8 cellular contexts compared by ENCODE assay signal in the genomic region with DNA sequence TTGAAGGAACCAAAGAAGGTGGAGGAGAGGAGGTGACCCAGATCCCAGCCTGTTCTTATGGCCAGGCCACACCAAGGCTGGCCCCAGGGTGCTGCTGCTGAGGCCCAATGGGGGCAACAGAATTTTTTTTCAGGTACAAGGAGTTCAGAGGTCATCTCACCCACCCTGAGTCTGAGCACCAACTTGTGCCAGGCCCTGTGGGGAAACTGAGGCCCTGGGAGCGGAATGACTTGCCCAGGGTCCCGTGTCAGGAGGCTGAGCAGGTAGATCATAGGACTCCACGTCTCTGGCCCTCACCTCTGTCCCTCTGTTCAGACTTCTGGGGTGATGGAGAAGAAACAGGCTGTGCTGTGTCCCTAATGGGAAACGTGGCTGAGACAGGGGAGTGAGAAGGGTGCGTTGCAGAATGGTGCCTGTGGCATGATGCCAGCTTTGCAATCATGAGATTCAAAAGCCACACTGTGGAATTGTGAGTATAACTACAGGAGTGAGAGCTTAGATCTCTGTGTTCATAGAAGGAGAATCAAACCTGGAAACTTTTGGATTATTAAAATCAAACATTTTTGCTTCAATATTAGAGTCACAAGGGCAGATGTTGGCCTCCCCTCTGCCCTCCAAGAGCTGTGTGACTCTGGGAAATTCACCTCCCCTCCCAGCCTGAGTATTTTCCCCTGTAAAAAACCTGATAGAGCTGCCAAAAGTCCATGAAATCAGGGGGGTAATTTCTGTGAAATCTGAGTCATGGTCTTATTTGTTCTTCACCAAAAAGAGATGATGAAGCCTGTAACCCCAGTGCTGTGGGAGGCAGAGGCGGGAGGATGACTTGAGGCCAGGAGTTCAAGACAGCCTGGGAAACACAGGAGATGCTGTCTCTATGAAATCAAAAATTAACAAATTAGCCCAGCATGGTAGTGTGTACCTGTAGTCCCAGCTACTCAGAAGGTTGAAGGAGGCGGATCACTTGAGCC. TPM values are rescaled to one million over a fixed set of nuclear protein-coding genes. Genes with fewer than 3 reads are reported as not detected.
A peak's percentile ranks its signal among the peaks of the same experiment; 100 is the strongest.
DNase-seq lines count a peak whose midpoint lies in the region; ATAC-seq and TF ChIP-seq lines count a peak whose summit lies in the region.

No MANE protein-coding gene starts in this region.

- no peak overlapping the region for H3K27ac ChIP-seq in H9 (ENCODE audit: insufficient read length, low read depth, low read length)

- no peak overlapping the region for H3K4me2 ChIP-seq in H9 (ENCODE audit: insufficient read depth, insufficient read length, low read length)

- no peak overlapping the region for H3T11ph ChIP-seq in H9 (ENCODE audit: low read length)

- H2AK5ac ChIP-seq in H9 (ENCODE audit: insufficient read length, low read length), result no peak overlapping the region

- H4K91ac ChIP-seq in H9 (ENCODE audit: insufficient read length, low read depth, low read length), result no peak overlapping the region

- H2BK120ac ChIP-seq in H9 (ENCODE audit: low read depth, low read length, poor library complexity, severe bottlenecking), result no peak overlapping the region

- no peak overlapping the region for H3K18ac ChIP-seq in H9 (ENCODE audit: insufficient read length, low read depth, low read length)

- no peak overlapping the region for H3K9ac ChIP-seq in H9 (ENCODE audit: extremely low read depth, insufficient read length, low read length)

- H2BK5ac ChIP-seq in H9 (ENCODE audit: insufficient read length, low read length), result no peak overlapping the region

- DNase-seq in H9, result peak; percentile 9
- no peak for DNase-seq in activated CD8-positive, alpha-beta T cell treated with anti-CD3 and anti-CD28 coated beads, Interleukin-2, amount 10 ng/mL, durations not matched to agents 7 days and 5 days
- DNase-seq in left cardiac atrium, result peak; percentile 63
- peak in 2 of 3 experiments; percentile 43 to 48 for DNase-seq in stimulated activated CD4-positive, alpha-beta T cell treated with anti-CD3 and anti-CD28 coated beads, TNF-alpha, amount 100 ng/mL, for 4 hours (ENCODE audit: low read depth in 3 of 3)
- no peak for DNase-seq in NAMALWA (ENCODE audit: low spot score)
- DNase-seq in NCI-H2029 (lab: John Stamatoyannopoulos, UW), result no peak

- H4K20me1 ChIP-seq in H9 (ENCODE audit: control insufficient read depth, insufficient read depth, insufficient read length), result no peaks in the 10 kb centered on the region

- H3K36me3 Mint-ChIP-seq in H9 (ENCODE audit: insufficient read depth in 1 of 3, low read depth in 3 of 3), result peaks cover 1 to 9% (median 5%) of the 10 kb centered on the region in 3 experiments; a peak in 5 of 7 replicates
- peaks cover 39% of the 10 kb centered on the region for H3K36me3 Mint-ChIP-seq in activated CD8-positive, alpha-beta T cell treated with anti-CD3 and anti-CD28 coated beads, Interleukin-2, amount 10 ng/mL, durations not matched to agents 7 days and 5 days (ENCODE audit: low read depth)

- peaks cover 46 to 49% of the 10 kb centered on the region in 2 experiments for H3K4me1 Mint-ChIP-seq in H9
- H3K4me1 Mint-ChIP-seq in activated CD8-positive, alpha-beta T cell treated with anti-CD3 and anti-CD28 coated beads, Interleukin-2, amount 10 ng/mL, durations not matched to agents 7 days and 5 days (ENCODE audit: low read depth), result peaks cover 68% of the 10 kb centered on the region

- no peak overlapping the region for H4K5ac ChIP-seq in H9 (ENCODE audit: insufficient read length, low read depth, low read length)

- no peaks in the 10 kb centered on the region for H3K79me1 ChIP-seq in H9 (ENCODE audit: insufficient read depth, low read depth, low read length, poor library complexity, severe bottlenecking)

- no peak overlapping the region for H2BK20ac ChIP-seq in H9 (ENCODE audit: low read depth, low read length, poor library complexity, severe bottlenecking)

- no peaks in the 10 kb centered on the region; the same call in 1 of the 2 replicates for H3K4me1 ChIP-seq in H9 (ENCODE audit: insufficient read depth, low read length)

- no peak overlapping the region for H2BK12ac ChIP-seq in H9 (ENCODE audit: insufficient read length, low read depth, low read length)

- H3K27me3 ChIP-seq in H9 (ENCODE audit: insufficient read depth, low read length), result no peaks in the 10 kb centered on the region

- H3K27me3 Mint-ChIP-seq in H9 (ENCODE audit: low read depth), result peaks cover 2% of the 10 kb centered on the region
- H3K27me3 Mint-ChIP-seq in activated CD8-positive, alpha-beta T cell treated with anti-CD3 and anti-CD28 coated beads, Interleukin-2, amount 10 ng/mL, durations not matched to agents 7 days and 5 days (ENCODE audit: low read depth), result no peaks in the 10 kb centered on the region

- CTCF ChIA-PET in activated CD8-positive, alpha-beta T cell treated with anti-CD3 and anti-CD28 coated beads, Interleukin-2, amount 10 ng/mL, durations not matched to agents 7 days and 5 days (lab: Charles Lee), result interaction anchor here (0.9 to 8.1 kb wide), 7 partner anchors 9 to 234 kb away, joined by 3 to 90 read pairs (median 4); partner anchors contain the start of gene APOL2

- WGBS in H9 (ENCODE audit: extremely low coverage, insufficient read length, low lambda C conversion rate), result no CpG with 5 or more reads among the region's 7 CpGs

- peaks cover 5 to 9% of the 10 kb centered on the region in 2 experiments for H3K9me3 Mint-ChIP-seq in H9
- peaks cover 11% of the 10 kb centered on the region for H3K9me3 Mint-ChIP-seq in activated CD8-positive, alpha-beta T cell treated with anti-CD3 and anti-CD28 coated beads, Interleukin-2, amount 10 ng/mL, durations not matched to agents 7 days and 5 days (ENCODE audit: insufficient read depth)

- TF ChIP-seq CTCF in H9 (conservative IDR thresholded peaks at IDR 0.05), result no peak

- H3K27ac Mint-ChIP-seq in H9, result no peak overlapping the region
- peak overlapping the region; percentile 92 for H3K27ac Mint-ChIP-seq in activated CD8-positive, alpha-beta T cell treated with anti-CD3 and anti-CD28 coated beads, Interleukin-2, amount 10 ng/mL, durations not matched to agents 7 days and 5 days

- H3K9me3 ChIP-seq in H9 (ENCODE audit: control insufficient read depth, low read depth, low read length), result no peaks in the 10 kb centered on the region

- intact Hi-C loops in left cardiac atrium (cut with DNase I), result no loop called here

- no peak overlapping the region for H3K4me3 Mint-ChIP-seq in H9
- peak overlapping the region; percentile 95 for H3K4me3 Mint-ChIP-seq in activated CD8-positive, alpha-beta T cell treated with anti-CD3 and anti-CD28 coated beads, Interleukin-2, amount 10 ng/mL, durations not matched to agents 7 days and 5 days

- no peak overlapping the region for H3K23ac ChIP-seq in H9 (ENCODE audit: insufficient read length, low read depth, low read length)

- no peaks in the 10 kb centered on the region for H3K23me2 ChIP-seq in H9 (ENCODE audit: insufficient read length, low read depth, low read length, poor library complexity, severe bottlenecking)

- no peak overlapping the region for H3K14ac ChIP-seq in H9 (ENCODE audit: insufficient read depth, low read length)

- no peaks in the 10 kb centered on the region for H3K79me2 ChIP-seq in H9 (ENCODE audit: insufficient read depth, low read length)

- H3K4ac ChIP-seq in H9 (ENCODE audit: low read depth, low read length), result no peak overlapping the region

- POLR2A ChIA-PET in activated CD8-positive, alpha-beta T cell treated with anti-CD3 and anti-CD28 coated beads, Interleukin-2, amount 10 ng/mL, durations not matched to agents 7 days and 5 days (lab: Charles Lee), result interaction anchor here (0.7 to 1.2 kb wide), 2 partner anchors 14 to 15 kb away, joined by 3 to 6 read pairs; partner anchors contain the start of gene APOL2

- H2BK15ac ChIP-seq in H9 (ENCODE audit: low read depth, low read length), result no peak overlapping the region

- no peak overlapping the region for H3K56ac ChIP-seq in H9 (ENCODE audit: insufficient read length, low read depth, low read length)

- peak; percentile 6 for ATAC-seq in activated CD8-positive, alpha-beta T cell treated with anti-CD3 and anti-CD28 coated beads, Interleukin-2, amount 10 ng/mL, durations not matched to agents 7 days and 5 days
- ATAC-seq in left cardiac atrium (peak; percentile 35 to 47), HG03469 (IDR thresholded peaks at IDR 0.05; ENCODE audit: unreplicated experiment) (no peak), HG03342 (IDR thresholded peaks at IDR 0.05; ENCODE audit: unreplicated experiment) (no peak)

- H2AFZ ChIP-seq in H9 (ENCODE audit: low read length), result no peak overlapping the region

- H4K8ac ChIP-seq in H9 (replicated peaks; ENCODE audit: insufficient read length, low read depth, low read length), result no peak overlapping the region

RNA-seq across cellular contexts. Expression of gene APOL1, which starts 0.9 kb away (rescaled TPM):
- total RNA-seq in H9 (2021) (0.13 TPM in 1 of 2 replicates, not detected in the other), left cardiac atrium (10 to 100 TPM; 26.5 to 40.7 TPM)
- total RNA-seq in activated CD8-positive, alpha-beta T cell treated with anti-CD3 and anti-CD28 coated beads, Interleukin-2, amount 10 ng/mL, durations not matched to agents 7 days and 5 days, result 10 to 100 TPM; 37.4 to 38.2 TPM

RNA-seq across cellular contexts. Expression of gene APOL2, which starts 14.5 kb away (rescaled TPM):
- total RNA-seq in H9 (2021) (15.6 and 18.1 TPM in 2 replicates), left cardiac atrium (10 to 100 TPM; 43.8 to 43.9 TPM)
- 10 to 100 TPM; 62.4 TPM for total RNA-seq in activated CD8-positive, alpha-beta T cell treated with anti-CD3 and anti-CD28 coated beads, Interleukin-2, amount 10 ng/mL, durations not matched to agents 7 days and 5 days

RNA-seq across cellular contexts. Expression of gene APOL4, which starts 52.2 kb away (rescaled TPM):
- not detected in 2 replicates for total RNA-seq in H9 (2021)
- 1 to 10 TPM; 6.9 to 8.5 TPM for total RNA-seq in activated CD8-positive, alpha-beta T cell treated with anti-CD3 and anti-CD28 coated beads, Interleukin-2, amount 10 ng/mL, durations not matched to agents 7 days and 5 days
- total RNA-seq in left cardiac atrium, result 10 to 100 TPM; 10.8 to 11.4 TPM

Comparison
In these comparisons a context has a peak if more than half of its experiments do, and no peak if none do; other contexts are left out.
1. DNase-seq: peak in H9 (single experiment), left cardiac atrium (single experiment) and stimulated activated CD4-positive, alpha-beta T cell treated with anti-CD3 and anti-CD28 coated beads, TNF-alpha, amount 100 ng/mL, for 4 hours (2 of 3); none in activated CD8-positive, alpha-beta T cell treated with anti-CD3 and anti-CD28 coated beads, Interleukin-2, amount 10 ng/mL, durations not matched to agents 7 days and 5 days (single experiment), NAMALWA (single experiment) and NCI-H2029 (single experiment).
2. ATAC-seq: peak in activated CD8-positive, alpha-beta T cell treated with anti-CD3 and anti-CD28 coated beads, Interleukin-2, amount 10 ng/mL, durations not matched to agents 7 days and 5 days (single experiment) and left cardiac atrium (2 of 2); none in HG03469 (single experiment) and HG03342 (single experiment).
3. RNA of gene APOL1, which starts 0.9 kb away (total RNA-seq): 26.5 to 40.7 TPM in left cardiac atrium and 37.4 to 38.2 TPM in activated CD8-positive, alpha-beta T cell treated with anti-CD3 and anti-CD28 coated beads, Interleukin-2, amount 10 ng/mL, durations not matched to agents 7 days and 5 days; 0.13 TPM in H9; every median in the first group is over 10 times any median in the second.